In genomic region chr2:19753314-19753713, GRCh38 we compare ENCODE assay signal across 14 cellular contexts.
DNase-seq lines count a peak whose midpoint lies in the region; ATAC-seq and TF ChIP-seq lines count a peak whose summit lies in the region.
"Had no signal": no experiment of that assay in that cellular context is flagged by ENCODE, and none has a peak within 500 bp of the region (broad histone marks: within the 10 kb centered on the region; RNA-seq: fewer than 3 reads in every experiment).

No MANE protein-coding gene starts in this region.

- peaks cover 9% of the 10 kb centered on the region for H3K27me3 Mint-ChIP-seq in activated CD8-positive, alpha-beta memory T cell treated with anti-CD3 and anti-CD28 coated beads, Interleukin-2, amount 10 ng/mL, durations not matched to agents 7 days and 5 days
- H3K27me3 Mint-ChIP-seq in activated CD4-positive, alpha-beta memory T cell treated with anti-CD3 and anti-CD28 coated beads for 36 hours, result peaks cover 3% of the 10 kb centered on the region

- CTCF ChIA-PET in activated CD8-positive, alpha-beta memory T cell treated with anti-CD3 and anti-CD28 coated beads, Interleukin-2, amount 10 ng/mL, durations not matched to agents 7 days and 5 days (lab: Charles Lee), result interaction anchor here (1.0 kb wide), 1 partner anchor 105 kb away, joined by 3 read pairs; no protein-coding TSS in a partner anchor
- CTCF ChIA-PET in activated CD4-positive, alpha-beta memory T cell treated with anti-CD3 and anti-CD28 coated beads for 36 hours (lab: Charles Lee), result no interaction called here

- H3K9me3 Mint-ChIP-seq in activated CD8-positive, alpha-beta memory T cell treated with anti-CD3 and anti-CD28 coated beads, Interleukin-2, amount 10 ng/mL, durations not matched to agents 7 days and 5 days (ENCODE audit: low read depth), result no peaks in the 10 kb centered on the region
- H3K9me3 Mint-ChIP-seq in activated CD4-positive, alpha-beta memory T cell treated with anti-CD3 and anti-CD28 coated beads for 36 hours, result no peaks in the 10 kb centered on the region
- H3K9me3 Mint-ChIP-seq: CD4-positive, alpha-beta T cell had no signal

- POLR2A ChIA-PET in activated CD4-positive, alpha-beta memory T cell treated with anti-CD3 and anti-CD28 coated beads for 36 hours (lab: Charles Lee), result no interaction called here

- H3K4me3 ChIP-seq in fibroblast of mammary gland (ENCODE audit: control insufficient read depth, low read depth, low read length), result no peak overlapping the region

- H3K4me3 Mint-ChIP-seq in activated CD8-positive, alpha-beta memory T cell treated with anti-CD3 and anti-CD28 coated beads, Interleukin-2, amount 10 ng/mL, durations not matched to agents 7 days and 5 days, result no peak overlapping the region
- H3K4me3 Mint-ChIP-seq in activated CD4-positive, alpha-beta memory T cell treated with anti-CD3 and anti-CD28 coated beads for 36 hours, result no peak overlapping the region
- H3K4me3 Mint-ChIP-seq: B cell; CD4-positive, alpha-beta T cell had no signal

- H3K27ac Mint-ChIP-seq in activated CD8-positive, alpha-beta memory T cell treated with anti-CD3 and anti-CD28 coated beads, Interleukin-2, amount 10 ng/mL, durations not matched to agents 7 days and 5 days, result no peak overlapping the region
- H3K27ac Mint-ChIP-seq in activated CD4-positive, alpha-beta memory T cell treated with anti-CD3 and anti-CD28 coated beads for 36 hours, result no peak overlapping the region
- H3K27ac Mint-ChIP-seq: B cell; CD4-positive, alpha-beta T cell had no signal

- intact Hi-C loops in activated CD4-positive, alpha-beta memory T cell treated with anti-CD3 and anti-CD28 coated beads for 36 hours (cut with micrococcal nuclease), result no loop called here

- no peaks in the 10 kb centered on the region for H3K4me1 Mint-ChIP-seq in activated CD8-positive, alpha-beta memory T cell treated with anti-CD3 and anti-CD28 coated beads, Interleukin-2, amount 10 ng/mL, durations not matched to agents 7 days and 5 days
- no peaks in the 10 kb centered on the region for H3K4me1 Mint-ChIP-seq in activated CD4-positive, alpha-beta memory T cell treated with anti-CD3 and anti-CD28 coated beads for 36 hours (ENCODE audit: low read depth)
- H3K4me1 Mint-ChIP-seq: B cell had no signal

- DNase-seq in NCI-H1694 treated with DMSO at 0.1 percent for 48 hours (lab: John Stamatoyannopoulos, UW), result peak; percentile 60
- no peak for DNase-seq in NCI-H1694 (lab: John Stamatoyannopoulos, UW)
- DNase-seq in NCI-H2171 treated with DMSO at 0.1 percent for 48 hours (lab: John Stamatoyannopoulos, UW), result peak; percentile 78
- peak; percentile 66 for DNase-seq in fibroblast of mammary gland (ENCODE audit: low read depth)
- DNase-seq in activated CD8-positive, alpha-beta memory T cell treated with anti-CD3 and anti-CD28 coated beads, Interleukin-2, amount 10 ng/mL, durations not matched to agents 7 days and 5 days, result no peak
- no peak for DNase-seq in activated CD4-positive, alpha-beta memory T cell treated with anti-CD3 and anti-CD28 coated beads for 36 hours
- DNase-seq: 8988T; C1 segment of cervical spinal cord; CD4-positive, alpha-beta T cell; DND-41; GF-D8 had no signal

- H3K36me3 Mint-ChIP-seq in activated CD8-positive, alpha-beta memory T cell treated with anti-CD3 and anti-CD28 coated beads, Interleukin-2, amount 10 ng/mL, durations not matched to agents 7 days and 5 days, result no peaks in the 10 kb centered on the region
- no peaks in the 10 kb centered on the region for H3K36me3 Mint-ChIP-seq in activated CD4-positive, alpha-beta memory T cell treated with anti-CD3 and anti-CD28 coated beads for 36 hours

- no peak for ATAC-seq in activated CD8-positive, alpha-beta memory T cell treated with anti-CD3 and anti-CD28 coated beads, Interleukin-2, amount 10 ng/mL, durations not matched to agents 7 days and 5 days
- no peak for ATAC-seq in GM18519 (IDR thresholded peaks at IDR 0.05; ENCODE audit: low FRiP score, unreplicated experiment)
- ATAC-seq: HepG2 had no signal

- TF ChIP-seq CTCF in fibroblast of mammary gland (conservative IDR thresholded peaks at IDR 0.05; ENCODE audit: control insufficient read depth, insufficient read depth, low read depth, low read length), result no peak

Comparison
In these comparisons a context has a peak if more than half of its experiments do, and no peak if none do; other contexts are left out.
1. DNase-seq: peak in NCI-H1694 treated with DMSO at 0.1 percent for 48 hours (single experiment), NCI-H2171 treated with DMSO at 0.1 percent for 48 hours (single experiment) and fibroblast of mammary gland (single experiment); none in NCI-H1694 (single experiment), activated CD8-positive, alpha-beta memory T cell treated with anti-CD3 and anti-CD28 coated beads, Interleukin-2, amount 10 ng/mL, durations not matched to agents 7 days and 5 days (single experiment) and activated CD4-positive, alpha-beta memory T cell treated with anti-CD3 and anti-CD28 coated beads for 36 hours (single experiment).